9 cellular contexts compared by ENCODE assay signal in genomic region chr14:76514599-76514998, GRCh38.
DNase-seq lines count a peak whose midpoint lies in the region; ATAC-seq lines count a peak whose summit lies in the region.
"Had no signal": no experiment of that assay in that cellular context is flagged by ENCODE, and none has a peak within 500 bp of the region (broad histone marks: within the 10 kb centered on the region; RNA-seq: fewer than 3 reads in every experiment).

No MANE protein-coding gene starts in this region.

- DNase-seq in D341Med (ENCODE audit: low spot score) (peak; percentile 56), HAP-1 (ENCODE audit: low spot score in 2 of 2) (peak; percentile 34 to 66), OCI-M1 (lab: John Stamatoyannopoulos, UW) (peak; percentile 74), globus pallidus (ENCODE audit: low spot score) (peak; percentile 5)
- no peak for DNase-seq in stimulated activated naive B cell treated with anti-CD40 and anti-IgM and Interleukin-4, amounts not matched to agents 10 μg/mL and 1 μg/mL and 100 μg/mL, for 72 hours
- DNase-seq in stimulated activated naive CD4-positive, alpha-beta T cell treated with Interleukin-2 at 50 U/mL for 16 hours (lab: John Stamatoyannopoulos, UW), result no peak
- DNase-seq: NCI-H1048 had no signal

- H3K36me3 Mint-ChIP-seq in stimulated activated naive B cell treated with anti-CD40 and anti-IgM and Interleukin-4, amounts not matched to agents 10 μg/mL and 1 μg/mL and 100 μg/mL, for 72 hours, result no peaks in the 10 kb centered on the region
- H3K36me3 Mint-ChIP-seq in stimulated activated memory B cell treated with anti-CD40 and anti-IgM and Interleukin-4, amounts not matched to agents 10 μg/mL and 1 μg/mL and 100 μg/mL, for 72 hours, result no peaks in the 10 kb centered on the region

- H3K27me3 Mint-ChIP-seq in stimulated activated naive B cell treated with anti-CD40 and anti-IgM and Interleukin-4, amounts not matched to agents 10 μg/mL and 1 μg/mL and 100 μg/mL, for 72 hours, result peaks cover 37 to 39% of the 10 kb centered on the region in 2 donors
- peaks cover 22% of the 10 kb centered on the region for H3K27me3 Mint-ChIP-seq in stimulated activated memory B cell treated with anti-CD40 and anti-IgM and Interleukin-4, amounts not matched to agents 10 μg/mL and 1 μg/mL and 100 μg/mL, for 72 hours

- no peaks in the 10 kb centered on the region for H3K4me1 ChIP-seq in HAP-1

- in situ Hi-C loops in HAP-1 (cut with MboI; ENCODE audit: low sequenced_read_pairs), result no loop called here

- no peak for ATAC-seq in stimulated activated naive B cell treated with anti-CD40 and anti-IgM and Interleukin-4, amounts not matched to agents 10 μg/mL and 1 μg/mL and 100 μg/mL, for 72 hours (replicated peaks)
- no peak for ATAC-seq in stimulated activated memory B cell treated with anti-CD40 and anti-IgM and Interleukin-4, amounts not matched to agents 10 μg/mL and 1 μg/mL and 100 μg/mL, for 72 hours
- no peak for ATAC-seq in GM18858 (IDR thresholded peaks at IDR 0.05; ENCODE audit: unreplicated experiment)

- H3K9me3 Mint-ChIP-seq in stimulated activated naive B cell treated with anti-CD40 and anti-IgM and Interleukin-4, amounts not matched to agents 10 μg/mL and 1 μg/mL and 100 μg/mL, for 72 hours, result no peaks in the 10 kb centered on the region
- H3K9me3 Mint-ChIP-seq in stimulated activated memory B cell treated with anti-CD40 and anti-IgM and Interleukin-4, amounts not matched to agents 10 μg/mL and 1 μg/mL and 100 μg/mL, for 72 hours, result no peaks in the 10 kb centered on the region

- peaks cover 17% of the 10 kb centered on the region; the same call in 1 of the 2 replicates for H3K27me3 ChIP-seq in HAP-1 (ENCODE audit: low read depth)

- no peak overlapping the region for H3K27ac Mint-ChIP-seq in stimulated activated naive B cell treated with anti-CD40 and anti-IgM and Interleukin-4, amounts not matched to agents 10 μg/mL and 1 μg/mL and 100 μg/mL, for 72 hours
- H3K27ac Mint-ChIP-seq in stimulated activated memory B cell treated with anti-CD40 and anti-IgM and Interleukin-4, amounts not matched to agents 10 μg/mL and 1 μg/mL and 100 μg/mL, for 72 hours, result no peak overlapping the region

- H3K4me3 ChIP-seq in HAP-1, result no peak overlapping the region

- no peaks in the 10 kb centered on the region for H3K4me1 Mint-ChIP-seq in stimulated activated naive B cell treated with anti-CD40 and anti-IgM and Interleukin-4, amounts not matched to agents 10 μg/mL and 1 μg/mL and 100 μg/mL, for 72 hours
- H3K4me1 Mint-ChIP-seq in stimulated activated memory B cell treated with anti-CD40 and anti-IgM and Interleukin-4, amounts not matched to agents 10 μg/mL and 1 μg/mL and 100 μg/mL, for 72 hours, result no peaks in the 10 kb centered on the region

- H3K4me3 Mint-ChIP-seq in stimulated activated naive B cell treated with anti-CD40 and anti-IgM and Interleukin-4, amounts not matched to agents 10 μg/mL and 1 μg/mL and 100 μg/mL, for 72 hours, result no peak overlapping the region
- H3K4me3 Mint-ChIP-seq in stimulated activated memory B cell treated with anti-CD40 and anti-IgM and Interleukin-4, amounts not matched to agents 10 μg/mL and 1 μg/mL and 100 μg/mL, for 72 hours, result no peak overlapping the region

- H3K36me3 ChIP-seq in HAP-1 (replicated peaks), result no peaks in the 10 kb centered on the region

- no peaks in the 10 kb centered on the region for H3K9me3 ChIP-seq in HAP-1

Comparison
In these comparisons a context has a peak if more than half of its experiments do, and no peak if none do; other contexts are left out.
1. DNase-seq: peak in D341Med (single experiment), HAP-1 (2 of 2), OCI-M1 (single experiment) and globus pallidus (single experiment); none in stimulated activated naive B cell treated with anti-CD40 and anti-IgM and Interleukin-4, amounts not matched to agents 10 μg/mL and 1 μg/mL and 100 μg/mL, for 72 hours (single experiment) and stimulated activated naive CD4-positive, alpha-beta T cell treated with Interleukin-2 at 50 U/mL for 16 hours (single experiment).